35 cellular contexts compared by ENCODE assay signal in the genomic region with DNA sequence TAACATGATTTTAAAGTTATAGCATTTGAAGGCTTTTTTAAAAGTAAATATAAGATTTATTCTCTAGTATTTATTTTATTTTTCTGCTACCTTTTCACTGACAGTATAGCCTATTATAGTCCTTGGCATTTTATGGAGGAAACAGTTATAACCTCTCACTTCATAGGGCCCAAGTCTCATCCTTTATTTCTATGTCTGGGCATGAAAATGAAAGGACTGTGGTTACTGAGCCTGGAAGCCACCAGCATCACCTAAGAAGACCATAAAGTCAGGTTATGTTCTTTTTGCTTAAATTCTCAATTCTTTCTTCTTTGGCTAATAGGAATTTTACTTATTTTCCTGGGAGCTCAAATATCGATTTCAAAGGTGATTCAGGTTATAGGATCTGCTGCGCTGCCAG.
"Had no signal": no experiment of that assay in that cellular context is flagged by ENCODE, and none has a peak within 500 bp of the region (broad histone marks: within the 10 kb centered on the region; RNA-seq: fewer than 3 reads in every experiment).

No MANE protein-coding gene starts in this region.

- H3K36me3 ChIP-seq: ascending aorta, cardiac muscle cell, colonic mucosa had no signal

- H3K9me3 Mint-ChIP-seq: activated CD4-positive, alpha-beta memory T cell treated with anti-CD3 and anti-CD28 coated beads for 36 hours; activated CD8-positive, alpha-beta T cell treated with anti-CD3 and anti-CD28 coated beads for 36 hours; activated naive CD4-positive, alpha-beta T cell treated with anti-CD3 and anti-CD28 coated beads, Interleukin-2, amount 50 U/mL, for 24 hours; activated naive CD8-positive, alpha-beta T cell treated with anti-CD3 and anti-CD28 coated beads, Interleukin-2, amount 10 ng/mL, durations not matched to agents 7 days and 5 days had no signal

- DNase-seq: activated B cell treated with CpG ODN at 0.5 μM for 24 hours; activated CD4-positive, alpha-beta memory T cell treated with anti-CD3 and anti-CD28 coated beads for 36 hours; activated CD4-positive, alpha-beta T cell treated with anti-CD3 and anti-CD28 coated beads for 4 hours; activated CD4-positive, alpha-beta T cell treated with anti-CD3 and anti-CD28 coated beads, Interleukin-2, amount 10 ng/mL, durations not matched to agents 24 days and 14 days; activated CD4-positive, alpha-beta T cell treated with anti-CD3 and anti-CD28 coated beads, Interleukin-2, amount 50 U/mL, for 1 hour; activated CD4-positive, alpha-beta T cell treated with anti-CD3 and anti-CD28 coated beads, Interleukin-2, amount 50 U/mL, for 4 hours; activated CD4-positive, CD25-positive, alpha-beta regulatory T cell treated with anti-CD3 and anti-CD28 coated beads, Interleukin-2, amount 50 U/mL, for 72 hours; activated CD8-positive, alpha-beta memory T cell treated with anti-CD3 and anti-CD28 coated beads, Interleukin-2, amount 50 U/mL, for 4 hours; activated CD8-positive, alpha-beta T cell treated with anti-CD3 and anti-CD28 coated beads for 36 hours; activated gamma-delta T cell; activated naive CD4-positive, alpha-beta T cell treated with anti-CD3 and anti-CD28 coated beads, Interleukin-2, amount 10 ng/mL, durations not matched to agents 7 days and 5 days; activated naive CD4-positive, alpha-beta T cell treated with Interleukin-2 at 50 U/mL for 16 hours; activated naive CD8-positive, alpha-beta T cell treated with anti-CD3 and anti-CD28 coated beads, Interleukin-2, amount 10 ng/mL, durations not matched to agents 7 days and 5 days; activated naive CD8-positive, alpha-beta T cell treated with anti-CD3 and anti-CD28 coated beads, Interleukin-2, amount 50 U/mL, for 24 hours; activated T-cell treated with anti-CD3 and anti-CD28 coated beads for 4 hours; activated T-cell treated with anti-CD3 and anti-CD28 coated beads, Interleukin-2, amount 50 U/mL, for 1 hour; activated T-cell treated with anti-CD3 and anti-CD28 coated beads, Interleukin-2, amount 50 U/mL, for 4 hours; activated T-cell treated with anti-CD3 and anti-CD28 coated beads, Interleukin-2, amount 50 U/mL, for 72 hours; amygdala; anterior cingulate cortex; caudate nucleus; cerebellar nuclear complex; colonic mucosa; T-helper 2 cell; T-helper 9 cell had no signal

- H3K4me1 Mint-ChIP-seq: activated B cell treated with CpG ODN at 0.5 μM for 24 hours; activated CD4-positive, alpha-beta T cell treated with anti-CD3 and anti-CD28 coated beads, Interleukin-2, amount 10 ng/mL, durations not matched to agents 24 days and 14 days; activated naive CD4-positive, alpha-beta T cell treated with anti-CD3 and anti-CD28 coated beads, Interleukin-2, amount 10 ng/mL, durations not matched to agents 7 days and 5 days; activated naive CD4-positive, alpha-beta T cell treated with anti-CD3 and anti-CD28 coated beads, Interleukin-2, amount 50 U/mL, for 24 hours; activated naive CD8-positive, alpha-beta T cell treated with anti-CD3 and anti-CD28 coated beads, Interleukin-2, amount 10 ng/mL, durations not matched to agents 7 days and 5 days; activated naive CD8-positive, alpha-beta T cell treated with anti-CD3 and anti-CD28 coated beads, Interleukin-2, amount 50 U/mL, for 24 hours; activated T-helper 17 cell treated with anti-CD3 and anti-CD28 coated beads, Interleukin-2, amount 50 U/mL, for 72 hours; central memory CD8-positive, alpha-beta T cell had no signal

- H3K4me1 ChIP-seq: ascending aorta, colonic mucosa had no signal

- H3K27ac Mint-ChIP-seq: activated B cell treated with CpG ODN at 0.5 μM for 24 hours; activated CD4-positive, alpha-beta memory T cell treated with anti-CD3 and anti-CD28 coated beads for 36 hours; activated CD4-positive, alpha-beta T cell treated with anti-CD3 and anti-CD28 coated beads, Interleukin-2, amount 10 ng/mL, durations not matched to agents 24 days and 14 days; activated CD8-positive, alpha-beta T cell treated with anti-CD3 and anti-CD28 coated beads for 36 hours; activated naive CD4-positive, alpha-beta T cell treated with anti-CD3 and anti-CD28 coated beads, Interleukin-2, amount 10 ng/mL, durations not matched to agents 7 days and 5 days; activated naive CD4-positive, alpha-beta T cell treated with anti-CD3 and anti-CD28 coated beads, Interleukin-2, amount 50 U/mL, for 24 hours; activated naive CD8-positive, alpha-beta T cell; activated naive CD8-positive, alpha-beta T cell treated with anti-CD3 and anti-CD28 coated beads, Interleukin-2, amount 10 ng/mL, durations not matched to agents 7 days and 5 days; activated naive CD8-positive, alpha-beta T cell treated with anti-CD3 and anti-CD28 coated beads, Interleukin-2, amount 50 U/mL, for 24 hours; activated T-cell treated with anti-CD3 and anti-CD28 coated beads, Interleukin-2, amount 50 U/mL, for 72 hours; activated T-helper 1 cell treated with anti-CD3 and anti-CD28 coated beads, Interleukin-12 subunit alpha, Interleukin-12 subunit beta, Interleukin-2, Interleukin-4 antibody, amounts not matched to agents 30 ng/mL and 10 ng/mL and 1 ng/mL, durations not matched to agents 14 hours and 24 hours and 36 hours; activated T-helper 17 cell treated with anti-CD3 and anti-CD28 coated beads, Interleukin-2, amount 50 U/mL, for 72 hours; T-helper 1 cell treated with Interleukin-12 subunit alpha and Interleukin-12 subunit beta and Interleukin-4 antibody, amounts not matched to agents 30 μg/mL and 1 μg/mL, for 36 hours; T-helper 2 cell treated with Interferon-gamma antibody and Interleukin-4, amounts not matched to agents 5 μg/mL and 100 μg/mL, for 36 hours had no signal

- H3K4me3 ChIP-seq: ascending aorta, cardiac muscle cell, colonic mucosa had no signal

- H3K4me3 Mint-ChIP-seq: activated B cell treated with CpG ODN at 0.5 μM for 24 hours; activated CD4-positive, alpha-beta memory T cell treated with anti-CD3 and anti-CD28 coated beads for 36 hours; activated CD4-positive, alpha-beta T cell treated with anti-CD3 and anti-CD28 coated beads, Interleukin-2, amount 10 ng/mL, durations not matched to agents 24 days and 14 days; activated CD8-positive, alpha-beta T cell treated with anti-CD3 and anti-CD28 coated beads for 36 hours; activated naive CD4-positive, alpha-beta T cell treated with anti-CD3 and anti-CD28 coated beads, Interleukin-2, amount 10 ng/mL, durations not matched to agents 7 days and 5 days; activated naive CD4-positive, alpha-beta T cell treated with anti-CD3 and anti-CD28 coated beads, Interleukin-2, amount 50 U/mL, for 24 hours; activated naive CD8-positive, alpha-beta T cell; activated naive CD8-positive, alpha-beta T cell treated with anti-CD3 and anti-CD28 coated beads, Interleukin-2, amount 10 ng/mL, durations not matched to agents 7 days and 5 days; activated naive CD8-positive, alpha-beta T cell treated with anti-CD3 and anti-CD28 coated beads, Interleukin-2, amount 50 U/mL, for 24 hours; activated T-cell treated with anti-CD3 and anti-CD28 coated beads, Interleukin-2, amount 50 U/mL, for 4 hours; activated T-cell treated with anti-CD3 and anti-CD28 coated beads, Interleukin-2, amount 50 U/mL, for 72 hours; activated T-helper 1 cell treated with anti-CD3 and anti-CD28 coated beads, Interleukin-12 subunit alpha, Interleukin-12 subunit beta, Interleukin-2, Interleukin-4 antibody, amounts not matched to agents 30 ng/mL and 10 ng/mL and 1 ng/mL, durations not matched to agents 14 hours and 24 hours and 36 hours; activated T-helper 17 cell treated with anti-CD3 and anti-CD28 coated beads, Interleukin-2, amount 50 U/mL, for 72 hours; brain; central memory CD8-positive, alpha-beta T cell; T-helper 1 cell treated with Interleukin-12 subunit alpha and Interleukin-12 subunit beta and Interleukin-4 antibody, amounts not matched to agents 30 μg/mL and 1 μg/mL, for 36 hours; T-helper 2 cell treated with Interferon-gamma antibody and Interleukin-4, amounts not matched to agents 5 μg/mL and 100 μg/mL, for 36 hours had no signal

- H3K27me3 ChIP-seq: ascending aorta, cardiac muscle cell, colonic mucosa had no signal

- H3K27ac ChIP-seq: ascending aorta, cardiac muscle cell, colonic mucosa had no signal

- H3K27me3 Mint-ChIP-seq: activated B cell treated with CpG ODN at 0.5 μM for 24 hours; activated CD4-positive, alpha-beta memory T cell treated with anti-CD3 and anti-CD28 coated beads for 36 hours; activated CD4-positive, alpha-beta T cell treated with anti-CD3 and anti-CD28 coated beads, Interleukin-2, amount 10 ng/mL, durations not matched to agents 24 days and 14 days; activated CD8-positive, alpha-beta T cell treated with anti-CD3 and anti-CD28 coated beads for 36 hours; activated naive CD4-positive, alpha-beta T cell treated with anti-CD3 and anti-CD28 coated beads, Interleukin-2, amount 10 ng/mL, durations not matched to agents 7 days and 5 days; activated naive CD4-positive, alpha-beta T cell treated with anti-CD3 and anti-CD28 coated beads, Interleukin-2, amount 50 U/mL, for 24 hours; activated naive CD8-positive, alpha-beta T cell; activated naive CD8-positive, alpha-beta T cell treated with anti-CD3 and anti-CD28 coated beads, Interleukin-2, amount 10 ng/mL, durations not matched to agents 7 days and 5 days; activated naive CD8-positive, alpha-beta T cell treated with anti-CD3 and anti-CD28 coated beads, Interleukin-2, amount 50 U/mL, for 24 hours; activated T-helper 17 cell treated with anti-CD3 and anti-CD28 coated beads, Interleukin-2, amount 50 U/mL, for 72 hours; central memory CD8-positive, alpha-beta T cell had no signal

- H3K9me3 ChIP-seq: ascending aorta, colonic mucosa had no signal

- H3K36me3 Mint-ChIP-seq: activated CD4-positive, alpha-beta memory T cell treated with anti-CD3 and anti-CD28 coated beads for 36 hours; activated naive CD4-positive, alpha-beta T cell treated with anti-CD3 and anti-CD28 coated beads, Interleukin-2, amount 10 ng/mL, durations not matched to agents 7 days and 5 days; activated naive CD4-positive, alpha-beta T cell treated with anti-CD3 and anti-CD28 coated beads, Interleukin-2, amount 50 U/mL, for 24 hours; activated naive CD8-positive, alpha-beta T cell; activated naive CD8-positive, alpha-beta T cell treated with anti-CD3 and anti-CD28 coated beads, Interleukin-2, amount 10 ng/mL, durations not matched to agents 7 days and 5 days; brain had no signal
